10 cellular contexts compared by ENCODE assay signal in the genomic region with DNA sequence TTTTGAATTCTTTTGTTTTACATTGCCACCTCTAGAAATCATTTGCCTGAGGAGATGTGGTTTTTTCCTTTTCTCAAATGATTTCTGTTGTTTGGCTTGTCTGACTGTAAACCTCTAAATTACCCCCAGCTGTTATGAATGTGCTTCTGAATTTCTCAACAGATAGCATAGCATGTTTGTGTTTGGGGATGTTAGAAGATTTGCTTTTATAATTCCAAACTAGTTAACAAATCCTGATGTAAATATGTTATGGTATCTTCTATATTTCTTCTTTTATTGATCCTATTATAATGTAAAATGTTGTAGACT. TPM values are rescaled to one million over a fixed set of nuclear protein-coding genes. Genes with fewer than 3 reads are reported as not detected.
DNase-seq lines count a peak whose midpoint lies in the region; ATAC-seq, FAIRE-seq and TF ChIP-seq lines count a peak whose summit lies in the region.
"Had no signal": no experiment of that assay in that cellular context is flagged by ENCODE, and none has a peak within 500 bp of the region (broad histone marks: within the 10 kb centered on the region; RNA-seq: fewer than 3 reads in every experiment).

No MANE protein-coding gene starts in this region.

- H3K9me3 Mint-ChIP-seq in activated naive CD8-positive, alpha-beta T cell (ENCODE audit: low read depth), result no peaks in the 10 kb centered on the region
- H3K9me3 Mint-ChIP-seq in activated naive CD8-positive, alpha-beta T cell treated with anti-CD3 and anti-CD28 coated beads for 36 hours, result no peaks in the 10 kb centered on the region
- peaks cover 4% of the 10 kb centered on the region for H3K9me3 Mint-ChIP-seq in type B pancreatic cell

- peak overlapping the region; percentile 97 for H3K9ac ChIP-seq in keratinocyte (ENCODE audit: control insufficient read depth, extremely low read depth, insufficient read depth, low read length)

- H3K9me3 ChIP-seq in keratinocyte (ENCODE audit: control insufficient read depth, low read depth, low read length), result no peaks in the 10 kb centered on the region
- no peaks in the 10 kb centered on the region for H3K9me3 ChIP-seq in right cardiac atrium (ENCODE audit: control insufficient read depth, low read length)
- H3K9me3 ChIP-seq: BE2C had no signal

- H3K27ac ChIP-seq in keratinocyte (ENCODE audit: control insufficient read depth, insufficient read depth, low read length) (peak overlapping the region; percentile 100), right cardiac atrium (ENCODE audit: low read length) (no peak overlapping the region)

- H3K27me3 ChIP-seq in keratinocyte (ENCODE audit: control insufficient read depth, extremely low read depth, insufficient read depth, low read length), result no peaks in the 10 kb centered on the region
- no peaks in the 10 kb centered on the region for H3K27me3 ChIP-seq in right cardiac atrium (ENCODE audit: control insufficient read depth, insufficient read depth)
- H3K27me3 ChIP-seq: BE2C had no signal

- no peak for TF ChIP-seq CTCF in keratinocyte (optimal IDR thresholded peaks at IDR 0.05 in 1 of 3, IDR thresholded peaks at IDR 0.05 in 1 of 3, conservative IDR thresholded peaks at IDR 0.05 in 1 of 3; ENCODE audit: extremely low read depth in 1 of 3, insufficient read depth in 2 of 3, low read length in 3 of 3)
- no peak for TF ChIP-seq CTCF in type B pancreatic cell (conservative IDR thresholded peaks at IDR 0.05)

- H3K27me3 Mint-ChIP-seq in activated naive CD8-positive, alpha-beta T cell, result no peaks in the 10 kb centered on the region
- no peaks in the 10 kb centered on the region for H3K27me3 Mint-ChIP-seq in activated naive CD8-positive, alpha-beta T cell treated with anti-CD3 and anti-CD28 coated beads for 36 hours
- no peaks in the 10 kb centered on the region for H3K27me3 Mint-ChIP-seq in type B pancreatic cell

- no peaks in the 10 kb centered on the region for H3K9me1 ChIP-seq in keratinocyte (ENCODE audit: control insufficient read depth, extremely low read depth, insufficient read depth, low read length)

- H3K4me3 ChIP-seq in keratinocyte (ENCODE audit: control insufficient read depth in 2 of 3, extremely low read depth in 1 of 3, insufficient read depth in 2 of 3, low read depth in 1 of 3, low read length in 3 of 3), result peak overlapping the region in 1 of 3 experiments; percentile 68
- H3K4me3 ChIP-seq in right cardiac atrium (ENCODE audit: low read length), result no peak overlapping the region

- H3K36me3 Mint-ChIP-seq in activated naive CD8-positive, alpha-beta T cell, result no peaks in the 10 kb centered on the region
- no peaks in the 10 kb centered on the region for H3K36me3 Mint-ChIP-seq in activated naive CD8-positive, alpha-beta T cell treated with anti-CD3 and anti-CD28 coated beads for 36 hours
- no peaks in the 10 kb centered on the region for H3K36me3 Mint-ChIP-seq in type B pancreatic cell

- intact Hi-C loops in right cardiac atrium (cut with DNase I), result no loop called here

- DNase-seq in activated naive CD8-positive, alpha-beta T cell treated with anti-CD3 and anti-CD28 coated beads for 36 hours, result no peak
- DNase-seq in amniotic epithelial cell (ENCODE audit: low read depth), result peak; percentile 71
- no peak for DNase-seq in keratinocyte (ENCODE audit: low read depth, low spot score)
- DNase-seq in type B pancreatic cell (ENCODE audit: extremely low spot score, unreplicated experiment), result no peak
- DNase-seq in right cardiac atrium, result no peak
- DNase-seq in activated effector memory CD4-positive, alpha-beta T cell treated with Interleukin-2 at 50 U/mL for 16 hours, result no peak
- DNase-seq: BE2C, NCI-H2227 treated with DMSO at 0.1 percent for 48 hours had no signal

- no peaks in the 10 kb centered on the region for H4K20me1 ChIP-seq in keratinocyte (ENCODE audit: control insufficient read depth, extremely low read depth, insufficient read depth, low read length)

- no peak overlapping the region for H2AFZ ChIP-seq in keratinocyte (ENCODE audit: control insufficient read depth, low read length)

- H3K4me1 ChIP-seq in keratinocyte (ENCODE audit: control insufficient read depth, extremely low read depth, insufficient read depth, low read length) (peaks cover 66% of the 10 kb centered on the region), right cardiac atrium (ENCODE audit: control insufficient read depth, insufficient read depth, low read length) (peaks cover 3% of the 10 kb centered on the region)

- no peaks in the 10 kb centered on the region for H3K36me3 ChIP-seq in keratinocyte (ENCODE audit: control insufficient read depth in 2 of 2, extremely low read depth in 1 of 2, insufficient read depth in 2 of 2, low read length in 2 of 2)
- H3K36me3 ChIP-seq: BE2C had no signal

- FAIRE-seq in keratinocyte (lab: Jason Lieb, UNC), result no peak

- H3K4me1 Mint-ChIP-seq in activated naive CD8-positive, alpha-beta T cell (ENCODE audit: low read depth), result peaks cover 30% of the 10 kb centered on the region
- H3K4me1 Mint-ChIP-seq in activated naive CD8-positive, alpha-beta T cell treated with anti-CD3 and anti-CD28 coated beads for 36 hours, result peaks cover 24% of the 10 kb centered on the region
- H3K4me1 Mint-ChIP-seq in type B pancreatic cell (ENCODE audit: unreplicated experiment), result peaks cover 12% of the 10 kb centered on the region

- H3K79me2 ChIP-seq in keratinocyte (ENCODE audit: control insufficient read depth, insufficient read depth, low read length), result no peaks in the 10 kb centered on the region

- dilution Hi-C loops in keratinocyte (cut with MboI; ENCODE audit: extremely low pct_ligation_motif_present, low sequenced_read_pairs), result no loop called here

- H3K27ac Mint-ChIP-seq in activated naive CD8-positive, alpha-beta T cell, result peak overlapping the region; percentile 93
- no peak overlapping the region for H3K27ac Mint-ChIP-seq in activated naive CD8-positive, alpha-beta T cell treated with anti-CD3 and anti-CD28 coated beads for 36 hours
- no peak overlapping the region for H3K27ac Mint-ChIP-seq in type B pancreatic cell

- no peak for ATAC-seq in right cardiac atrium
- ATAC-seq in HG03457 (IDR thresholded peaks at IDR 0.05; ENCODE audit: unreplicated experiment), result no peak

- peak overlapping the region; percentile 98 for H3K4me2 ChIP-seq in keratinocyte (ENCODE audit: control insufficient read depth, extremely low read depth, insufficient read depth, low read depth, low read length)

- peak overlapping the region; percentile 72 for H3K4me3 Mint-ChIP-seq in activated naive CD8-positive, alpha-beta T cell
- no peak overlapping the region for H3K4me3 Mint-ChIP-seq in activated naive CD8-positive, alpha-beta T cell treated with anti-CD3 and anti-CD28 coated beads for 36 hours
- H3K4me3 Mint-ChIP-seq in type B pancreatic cell, result peak overlapping the region; percentile 82

RNA-seq across cellular contexts. Expression of a gene that starts 31.6 kb away (rescaled TPM):
- total RNA-seq in activated naive CD8-positive, alpha-beta T cell treated with anti-CD3 and anti-CD28 coated beads for 36 hours, result 100 to 1,000 TPM; 218 to 227 TPM
- 261 to 315 TPM (median 277 TPM) in 3 replicates for polyA plus RNA-seq in keratinocyte
- polyA plus RNA-seq in keratinocyte (2011; ENCODE audit: low read depth), result 132 TPM
- polyA plus RNA-seq in keratinocyte (2011; cell fraction: cytosol; rRNA removed), result 255 and 263 TPM in 2 replicates
- 396 and 431 TPM in 2 replicates for polyA plus RNA-seq in keratinocyte (2011; cell fraction: nucleus; rRNA removed)
- polyA plus RNA-seq in keratinocyte (2012; ENCODE audit: low replicate concordance), result 252 and 297 TPM in 2 replicates
- 201 to 226 TPM (median 219 TPM) in 3 replicates for polyA minus RNA-seq in keratinocyte
- polyA minus RNA-seq in keratinocyte (2011; cell fraction: cytosol; rRNA and poly(A)+ RNA removed), result 188 TPM
- polyA minus RNA-seq in keratinocyte (2011; cell fraction: nucleus; rRNA and poly(A)+ RNA removed), result 136 and 235 TPM in 2 replicates
- total RNA-seq in type B pancreatic cell (ENCODE audit: low replicate concordance), result 166 and 349 TPM in 2 replicates
- 100 to 1,000 TPM; 192 to 261 (median 244) TPM for total RNA-seq in right cardiac atrium
- polyA plus RNA-seq in right cardiac atrium, result 178 TPM
